In the genomic region with DNA sequence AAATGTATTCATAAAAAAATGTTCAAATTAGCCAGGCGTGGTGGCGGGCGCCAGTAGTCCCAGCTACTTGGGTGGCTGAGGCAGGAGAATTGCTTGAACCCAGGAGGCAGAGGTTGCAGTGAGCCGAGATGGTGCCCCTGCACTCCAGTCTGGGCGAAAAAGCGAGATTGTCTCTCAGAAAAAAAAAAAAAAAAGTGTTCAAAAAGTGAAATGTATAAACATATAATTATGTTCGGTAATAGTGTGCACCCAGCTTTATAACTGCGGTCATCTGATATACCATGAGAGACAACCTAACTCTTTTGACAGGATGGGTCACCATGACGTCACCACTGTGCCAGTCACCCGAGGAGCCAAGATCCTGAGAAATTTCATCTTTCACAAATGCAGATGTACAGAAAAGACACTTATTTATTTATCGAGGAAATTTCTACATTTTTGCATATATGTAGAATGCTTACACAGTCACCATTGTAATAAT, we compare ENCODE assay signal across 8 cellular contexts. TPM values are rescaled to one million over a fixed set of nuclear protein-coding genes. Genes with fewer than 3 reads are reported as not detected.
DNase-seq lines count a peak whose midpoint lies in the region; ATAC-seq and TF ChIP-seq lines count a peak whose summit lies in the region.

No MANE protein-coding gene starts in this region.

- H3K27ac ChIP-seq in brain microvascular endothelial cell (peak overlapping the region; percentile 20), lung (ENCODE audit: low read depth in 1 of 2, low read length in 1 of 2) (no peak overlapping the region), urinary bladder (ENCODE audit: low read depth) (no peak overlapping the region)

- DNase-seq in GM06990 (ENCODE audit: extremely low read depth, insufficient read length) (no peak), NCI-H1694 treated with DMSO at 0.1 percent for 48 hours (lab: John Stamatoyannopoulos, UW) (peak; percentile 34), brain microvascular endothelial cell (peak; percentile 35), lung (ENCODE audit: low spot score) (no peak), NCI-H2196 (lab: John Stamatoyannopoulos, UW; ENCODE audit: unreplicated experiment) (no peak)

- WGBS in lung, 2 donors = 18 to 23% methylated on average over 11 of the region's 11 CpGs
- 20% methylated on average over 11 of the region's 11 CpGs for WGBS in urinary bladder

- TF ChIP-seq CTCF in GM06990 (IDR thresholded peaks at IDR 0.05; ENCODE audit: insufficient read depth, low read length, poor library complexity, severe bottlenecking) (no peak), brain microvascular endothelial cell (IDR thresholded peaks at IDR 0.05; ENCODE audit: low read depth, low read length, missing control alignments) (no peak), lung (IDR thresholded peaks at IDR 0.05; ENCODE audit: control extremely low read depth, extremely low read depth) (no peak)

- H3K36me3 ChIP-seq in GM06990 (ENCODE audit: control insufficient read depth, insufficient read depth, low read length) (no peaks in the 10 kb centered on the region), brain microvascular endothelial cell (replicated peaks) (no peaks in the 10 kb centered on the region), lung (ENCODE audit: control insufficient read depth in 2 of 2, insufficient read depth in 2 of 2, low read length in 2 of 2) (no peaks in the 10 kb centered on the region), urinary bladder (ENCODE audit: insufficient read depth) (no peaks in the 10 kb centered on the region)

- ATAC-seq in lung (ENCODE audit: insufficient read depth, low FRiP score) (no peak), HG03139 (IDR thresholded peaks at IDR 0.05; ENCODE audit: unreplicated experiment) (no peak), GM18873 (IDR thresholded peaks at IDR 0.05; ENCODE audit: low FRiP score, unreplicated experiment) (no peak)

- in situ Hi-C loops in brain microvascular endothelial cell (cut with HindIII; ENCODE audit: low pct_ligation_motif_present, low sequenced_read_pairs) = no loop called here

- H3K27me3 ChIP-seq in GM06990 (replicated peaks; ENCODE audit: control insufficient read depth, insufficient read depth, low read length) (no peaks in the 10 kb centered on the region), brain microvascular endothelial cell (replicated peaks) (peaks cover 2% of the 10 kb centered on the region), lung (ENCODE audit: control insufficient read depth, insufficient read depth) (no peaks in the 10 kb centered on the region)

- peaks cover 5% of the 10 kb centered on the region in 2 donors for H3K4me1 ChIP-seq in lung (ENCODE audit: control insufficient read depth in 2 of 2, insufficient read depth in 2 of 2, low read length in 2 of 2)
- peaks cover 2% of the 10 kb centered on the region for H3K4me1 ChIP-seq in urinary bladder (ENCODE audit: insufficient read depth)

- H3K4me3 ChIP-seq in GM06990 (replicated peaks; ENCODE audit: low read depth, low read length) (peak overlapping the region; percentile 65), brain microvascular endothelial cell (ENCODE audit: low read depth, low read length) (peak overlapping the region; percentile 73), lung (peak overlapping the region; percentile 49), urinary bladder (ENCODE audit: low read depth, low read length) (peak overlapping the region; percentile 96)

- H3K9me3 ChIP-seq in lung (ENCODE audit: control insufficient read depth in 2 of 2, insufficient read depth in 1 of 2, low read length in 1 of 2) = no peaks in the 10 kb centered on the region

RNA-seq across cellular contexts. Expression of a gene that starts 0.6 kb away (rescaled TPM):
- 10 to 100 TPM; 10.2 to 12.2 TPM for total RNA-seq in lung
- 10 to 100 TPM in 1 of 2 donors, 1 to 10 TPM in 1; 7.8 to 13.4 TPM for polyA plus RNA-seq in lung
- 7.8 TPM for total RNA-seq in urinary bladder
- 10.1 TPM for polyA plus RNA-seq in urinary bladder

RNA-seq across cellular contexts. Expression of a gene that starts 19.6 kb away (rescaled TPM):
- 10 to 100 TPM; 25.4 to 65.0 TPM for total RNA-seq in lung
- 1 to 10 TPM; 3.5 to 5.0 TPM for polyA plus RNA-seq in lung
- total RNA-seq in urinary bladder = 72.8 TPM
- 7.3 TPM for polyA plus RNA-seq in urinary bladder

RNA-seq across cellular contexts. Expression of a gene that starts 47.2 kb away (rescaled TPM):
- total RNA-seq in lung (10 to 100 TPM; 24.3 to 48.1 TPM), urinary bladder (61.4 TPM)
- polyA plus RNA-seq in lung (10 to 100 TPM; 19.0 to 23.1 TPM), urinary bladder (15.8 TPM)

Comparison
In these comparisons a context has a peak if more than half of its experiments do, and no peak if none do; other contexts are left out.
1. DNase-seq: peak in NCI-H1694 treated with DMSO at 0.1 percent for 48 hours (single experiment) and brain microvascular endothelial cell (single experiment); none in GM06990 (single experiment), lung (single experiment) and NCI-H2196 (single experiment).
2. Peak in every context shown above with its lines, with median percentiles within 50 percentile points of each other: H3K4me3 ChIP-seq.